Comparison of ENCODE assay signal across 12 cellular contexts in the genomic region with DNA sequence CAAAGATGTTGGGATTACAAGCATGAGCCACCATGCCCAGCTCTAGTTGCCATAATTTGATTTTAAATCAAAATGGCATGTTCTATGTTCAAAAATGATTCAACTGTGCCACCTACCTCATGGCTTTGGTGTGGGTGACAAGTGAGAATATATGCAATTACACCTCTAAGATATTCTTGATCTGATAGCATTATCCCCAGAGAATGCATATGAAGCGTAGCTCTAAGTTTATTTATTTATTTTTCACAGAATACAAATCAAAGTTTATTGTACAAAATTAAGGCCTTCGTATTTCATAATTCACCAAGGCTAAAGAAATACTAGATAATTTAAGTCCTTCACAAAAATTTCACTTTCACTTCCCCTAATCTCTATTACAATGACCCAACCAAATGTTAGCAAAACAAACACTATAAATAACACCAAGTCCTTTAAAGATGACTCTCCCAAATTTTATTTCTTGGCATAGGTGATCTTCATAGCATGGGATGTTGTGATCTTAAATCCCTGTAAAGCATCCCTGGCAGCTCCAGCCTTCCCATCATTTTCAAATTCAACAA.
A peak's percentile ranks its signal among the peaks of the same experiment; 100 is the strongest.
DNase-seq lines count a peak whose midpoint lies in the region; ATAC-seq and TF ChIP-seq lines count a peak whose summit lies in the region.
"Had no signal": no experiment of that assay in that cellular context is flagged by ENCODE, and none has a peak within 500 bp of the region (broad histone marks: within the 10 kb centered on the region; RNA-seq: fewer than 3 reads in every experiment).

No MANE protein-coding gene starts in this region.

- POLR2A ChIA-PET in OCI-LY7 (lab: Charles Lee) (interaction anchor here (0.5 to 1.8 kb wide), 6 partner anchors 16 to 1751 kb away, joined by 3 to 6 read pairs (median 3); no protein-coding TSS in a partner anchor), PC-3 (lab: Charles Lee; ENCODE audit: unreplicated experiment) (no interaction called here)

- peak; percentile 35; the same call in 1 of the 2 replicates for TF ChIP-seq CTCF in OCI-LY7 (conservative IDR thresholded peaks at IDR 0.05; ENCODE audit: low read length)
- no peak for TF ChIP-seq CTCF in sigmoid colon (IDR thresholded peaks at IDR 0.05)
- TF ChIP-seq CTCF in PC-3 (conservative IDR thresholded peaks at IDR 0.05; ENCODE audit: low read depth, low read length): no peak

- H3K4me3 ChIP-seq in OCI-LY7 (ENCODE audit: low read depth, low read length, poor library complexity, severe bottlenecking) (peak overlapping the region; percentile 18), sigmoid colon (no peak overlapping the region), PC-3 (ENCODE audit: low read length) (no peak overlapping the region)
- H3K4me3 ChIP-seq: GM23248, heart left ventricle had no signal

- CTCF ChIA-PET in OCI-LY7 (lab: Charles Lee; ENCODE audit: unreplicated experiment) (no interaction called here), PC-3 (lab: Charles Lee) (no interaction called here)

- BruUV-seq in OCI-LY7 (replicated peaks; lab: Mats Ljungman, UMichigan) (no TSS peak), PC-3 (replicated peaks; lab: Mats Ljungman, UMichigan) (no TSS peak)

- no peaks in the 10 kb centered on the region for H4K20me1 ChIP-seq in OCI-LY7 (ENCODE audit: insufficient read depth, low read length)
- H4K20me1 ChIP-seq in PC-3 (ENCODE audit: low read length): no peaks in the 10 kb centered on the region

- WGBS in sigmoid colon, 2 donors: 63 to 75% methylated on average over 2 of the region's 2 CpGs

- no peaks in the 10 kb centered on the region for H3F3A ChIP-seq in PC-3 (ENCODE audit: low read length, unreplicated experiment)

- H3K4me1 ChIP-seq in OCI-LY7 (ENCODE audit: insufficient read depth, low read length, poor library complexity, severe bottlenecking) (peaks cover 45% of the 10 kb centered on the region), sigmoid colon (no peaks in the 10 kb centered on the region), PC-3 (ENCODE audit: insufficient read depth, low read length) (no peaks in the 10 kb centered on the region)

- H2AFZ ChIP-seq in OCI-LY7 (ENCODE audit: low read length): peak overlapping the region; percentile 56; the same call in 1 of the 2 replicates
- no peak overlapping the region for H2AFZ ChIP-seq in PC-3 (ENCODE audit: low read length)
- H2AFZ ChIP-seq: GM23248 had no signal

- H3K27me3 ChIP-seq in sigmoid colon (no peaks in the 10 kb centered on the region), PC-3 (ENCODE audit: low read length) (no peaks in the 10 kb centered on the region)
- H3K27me3 ChIP-seq: heart left ventricle had no signal

- no peak for TF ChIP-seq EP300 in sigmoid colon (IDR thresholded peaks at IDR 0.05)

- H3K36me3 ChIP-seq in OCI-LY7 (ENCODE audit: insufficient read depth, low read length) (no peaks in the 10 kb centered on the region), sigmoid colon (no peaks in the 10 kb centered on the region), PC-3 (ENCODE audit: low read depth, low read length) (no peaks in the 10 kb centered on the region)
- H3K36me3 ChIP-seq: heart left ventricle had no signal

- H3K9me3 ChIP-seq in OCI-LY7 (ENCODE audit: low read length) (no peaks in the 10 kb centered on the region; the same call in 1 of the 2 replicates), sigmoid colon (no peaks in the 10 kb centered on the region), PC-3 (ENCODE audit: low read length) (no peaks in the 10 kb centered on the region)

- no peak overlapping the region for H3K9ac ChIP-seq in PC-3 (ENCODE audit: low read length)
- H3K9ac ChIP-seq: GM23248 had no signal

- intact Hi-C loops in OCI-LY7 (cut with micrococcal nuclease; ENCODE audit: unreplicated experiment): no loop called here
- intact Hi-C loops in sigmoid colon (cut with DNase I): no loop called here
- intact Hi-C loops in PC-3 (cut with micrococcal nuclease): no loop called here

- peak overlapping the region; percentile 42 for H3K27ac ChIP-seq in OCI-LY7 (ENCODE audit: low read depth, low read length, poor library complexity, severe bottlenecking)
- no peak overlapping the region for H3K27ac ChIP-seq in sigmoid colon
- H3K27ac ChIP-seq in PC-3 (ENCODE audit: low read length): no peak overlapping the region
- H3K27ac ChIP-seq: GM23248 had no signal

- ATAC-seq in GM19023 (IDR thresholded peaks at IDR 0.05; ENCODE audit: unreplicated experiment) (peak; percentile 36), HG03060 (IDR thresholded peaks at IDR 0.05; ENCODE audit: low read depth, unreplicated experiment) (peak; percentile 47), HG03565 (IDR thresholded peaks at IDR 0.05; ENCODE audit: unreplicated experiment) (no peak), PC-3 (no peak)
- ATAC-seq: heart left ventricle had no signal

- peak; percentile 69 for DNase-seq in CD1c-positive myeloid dendritic cell (ENCODE audit: extremely low spot score)
- DNase-seq in OCI-LY7 (ENCODE audit: low spot score): peak; percentile 61
- no peak for DNase-seq in sigmoid colon
- DNase-seq in PC-3: no peak
- DNase-seq in GOT3 (lab: John Stamatoyannopoulos, UW): no peak
- DNase-seq: activated CD8-positive, alpha-beta memory T cell treated with anti-CD3 and anti-CD28 coated beads, Interleukin-2, amount 50 U/mL, for 4 hours; AML-193; GM23248; heart left ventricle had no signal

- H3K9me2 ChIP-seq in OCI-LY7 (ENCODE audit: insufficient read depth, low read length) (no peaks in the 10 kb centered on the region), PC-3 (replicated peaks; ENCODE audit: low read length) (no peaks in the 10 kb centered on the region)

- no peak for TF ChIP-seq POLR2A in sigmoid colon (IDR thresholded peaks at IDR 0.05)

- H3K79me2 ChIP-seq in OCI-LY7 (ENCODE audit: insufficient read depth, low read depth, low read length) (no peaks in the 10 kb centered on the region), PC-3 (ENCODE audit: low read length) (no peaks in the 10 kb centered on the region)

- H3K4me2 ChIP-seq in OCI-LY7 (ENCODE audit: low read length) (peak overlapping the region; percentile 60), PC-3 (ENCODE audit: low read length) (no peak overlapping the region)

Comparison
In these comparisons a context has a peak if more than half of its experiments do, and no peak if none do; other contexts are left out.
1. DNase-seq: peak in CD1c-positive myeloid dendritic cell (single experiment) and OCI-LY7 (single experiment); none in sigmoid colon (single experiment), PC-3 (single experiment) and GOT3 (single experiment).
2. ATAC-seq: peak in GM19023 (single experiment) and HG03060 (single experiment); none in HG03565 (single experiment) and PC-3 (single experiment).